In the genomic region with DNA sequence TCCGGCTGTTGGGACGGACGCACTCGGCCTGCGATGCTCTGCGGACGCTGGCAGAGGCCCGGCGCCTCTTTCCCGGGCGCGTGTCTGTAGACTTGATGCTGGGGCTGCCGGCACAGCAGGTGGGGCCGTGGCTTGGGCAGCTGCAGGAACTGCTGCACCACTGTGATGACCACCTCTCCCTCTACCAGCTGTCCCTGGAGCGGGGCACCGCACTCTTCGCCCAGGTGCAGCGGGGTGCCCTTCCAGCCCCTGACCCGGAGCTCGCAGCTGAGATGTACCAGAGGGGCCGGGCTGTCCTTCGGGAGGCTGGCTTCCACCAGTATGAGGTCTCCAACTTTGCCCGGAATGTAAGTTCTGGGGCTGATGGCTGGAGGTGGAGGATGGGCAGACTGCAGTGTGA, we compare ENCODE assay signal across 15 cellular contexts. TPM values are rescaled to one million over a fixed set of nuclear protein-coding genes. Genes with fewer than 3 reads are reported as not detected.
DNase-seq lines count a peak whose midpoint lies in the region; ATAC-seq and TF ChIP-seq lines count a peak whose summit lies in the region.
"Had no signal": no experiment of that assay in that cellular context is flagged by ENCODE, and none has a peak within 500 bp of the region (broad histone marks: within the 10 kb centered on the region; RNA-seq: fewer than 3 reads in every experiment).

No MANE protein-coding gene starts in this region.

- no peaks in the 10 kb centered on the region for H3K9me3 Mint-ChIP-seq in H9
- H3K9me3 Mint-ChIP-seq: activated naive CD4-positive, alpha-beta T cell treated with anti-CD3 and anti-CD28 coated beads, Interleukin-2, amount 10 ng/mL, durations not matched to agents 7 days and 5 days; central memory CD8-positive, alpha-beta T cell; type B pancreatic cell had no signal

- H3K14ac ChIP-seq in mesenchymal stem cell (ENCODE audit: low read length in 2 of 2) (no peak overlapping the region), H9 (ENCODE audit: insufficient read depth, low read length) (no peak overlapping the region)

- TF ChIP-seq EP300 in stomach (IDR thresholded peaks at IDR 0.05), result no peak

- no peak overlapping the region for H2BK20ac ChIP-seq in H9 (ENCODE audit: low read depth, low read length, poor library complexity, severe bottlenecking)

- no peak overlapping the region for H3K4me3 ChIP-seq in HCT116 (replicated peaks in 1 of 2; ENCODE audit: low read depth in 1 of 2, low read length in 2 of 2)
- no peak overlapping the region for H3K4me3 ChIP-seq in mesenchymal stem cell (ENCODE audit: insufficient read depth in 1 of 2, low read depth in 1 of 2, low read length in 2 of 2)
- no peak overlapping the region for H3K4me3 ChIP-seq in stomach
- H3K4me3 ChIP-seq: BLaER1 treated with 17β-estradiol and CSF1 and Interleukin-3, amounts not matched to agents 10 nM and 100 nM; GM12878 had no signal

- H3K23ac ChIP-seq in mesenchymal stem cell (ENCODE audit: low read length in 2 of 2) (no peak overlapping the region), H9 (ENCODE audit: insufficient read length, low read depth, low read length) (no peak overlapping the region)

- H4K8ac ChIP-seq in mesenchymal stem cell (ENCODE audit: low read length) (peak overlapping the region; percentile 19), H9 (replicated peaks; ENCODE audit: insufficient read length, low read depth, low read length) (no peak overlapping the region)

- no peak for TF ChIP-seq CTCF in HCT116 (IDR thresholded peaks at IDR 0.05 in 2 of 3, conservative IDR thresholded peaks at IDR 0.05 in 1 of 3; ENCODE audit: borderline replicate concordance in 1 of 3, insufficient read depth in 1 of 3, low read depth in 2 of 3, low read length in 2 of 3)
- no peak for TF ChIP-seq CTCF in stomach (IDR thresholded peaks at IDR 0.05)
- TF ChIP-seq CTCF in H9 (conservative IDR thresholded peaks at IDR 0.05), result no peak

- ATAC-seq in HCT116 (no peak), GM21447 (IDR thresholded peaks at IDR 0.05; ENCODE audit: unreplicated experiment) (no peak)

- TF ChIP-seq RAD21 in HCT116 (IDR thresholded peaks at IDR 0.05; ENCODE audit: low read depth), result no peak

- no peak overlapping the region for H2AFZ ChIP-seq in HCT116 (ENCODE audit: low read depth, low read length, poor library complexity, severe bottlenecking)
- no peak overlapping the region for H2AFZ ChIP-seq in mesenchymal stem cell (ENCODE audit: low read depth, low read length)
- no peak overlapping the region for H2AFZ ChIP-seq in H9 (ENCODE audit: low read length)

- H4K20me1 ChIP-seq in HCT116 (ENCODE audit: insufficient read depth) (no peaks in the 10 kb centered on the region), H9 (ENCODE audit: control insufficient read depth, insufficient read depth, insufficient read length) (no peaks in the 10 kb centered on the region)

- H3K79me1 ChIP-seq in mesenchymal stem cell (replicated peaks; ENCODE audit: low read length, poor library complexity, severe bottlenecking) (peaks cover 25% of the 10 kb centered on the region), H9 (ENCODE audit: insufficient read depth, low read depth, low read length, poor library complexity, severe bottlenecking) (no peaks in the 10 kb centered on the region)

- no TSS peak for BruUV-seq in HCT116 (replicated peaks; lab: Mats Ljungman, UMichigan)

- peak overlapping the region; percentile 47 for H2AK5ac ChIP-seq in mesenchymal stem cell (ENCODE audit: low read length, severe bottlenecking)
- no peak overlapping the region for H2AK5ac ChIP-seq in H9 (ENCODE audit: insufficient read length, low read length)

- DNase-seq in HCT116 (ENCODE audit: low read depth, low spot score), result no peak
- DNase-seq in mesenchymal stem cell, result no peak
- DNase-seq in stomach, result no peak
- no peak for DNase-seq in epidermal melanocyte (ENCODE audit: insufficient read length, low spot score)
- DNase-seq in H9, result no peak

- H2BK5ac ChIP-seq in mesenchymal stem cell (ENCODE audit: low read depth, low read length, poor library complexity, severe bottlenecking) (no peak overlapping the region), H9 (ENCODE audit: insufficient read length, low read length) (no peak overlapping the region)

- CTCF ChIA-PET in HCT116 (lab: Charles Lee), result interaction anchor here (0.7 to 2.5 kb wide), 8 partner anchors 19 to 213 kb away, joined by 3 to 16 read pairs (median 3); no protein-coding TSS in a partner anchor

- H2BK120ac ChIP-seq in mesenchymal stem cell (ENCODE audit: low read depth, low read length), result no peak overlapping the region
- no peak overlapping the region for H2BK120ac ChIP-seq in H9 (ENCODE audit: low read depth, low read length, poor library complexity, severe bottlenecking)

- no peaks in the 10 kb centered on the region for H3K9me3 ChIP-seq in HCT116 (ENCODE audit: control insufficient read depth in 1 of 2, insufficient read depth in 1 of 2, low read depth in 1 of 2, low read length in 2 of 2)
- no peaks in the 10 kb centered on the region for H3K9me3 ChIP-seq in mesenchymal stem cell (ENCODE audit: control insufficient read depth, low read length)
- H3K9me3 ChIP-seq in stomach, result no peaks in the 10 kb centered on the region
- H3K9me3 ChIP-seq in H9 (ENCODE audit: control insufficient read depth, low read depth, low read length), result no peaks in the 10 kb centered on the region
- H3K9me3 ChIP-seq: BLaER1 treated with 17β-estradiol and CSF1 and Interleukin-3, amounts not matched to agents 10 nM and 100 nM had no signal

- H3K4me2 ChIP-seq in HCT116 (ENCODE audit: low read length), result peak overlapping the region; percentile 74
- H3K4me2 ChIP-seq in mesenchymal stem cell (ENCODE audit: low read length, poor library complexity, severe bottlenecking), result no peak overlapping the region
- H3K4me2 ChIP-seq in H9 (ENCODE audit: insufficient read depth, insufficient read length, low read length), result no peak overlapping the region
- H3K4me2 ChIP-seq: BLaER1 treated with 17β-estradiol and CSF1 and Interleukin-3, amounts not matched to agents 10 nM and 100 nM had no signal

- TF ChIP-seq POLR2A in HCT116 (IDR thresholded peaks at IDR 0.05; ENCODE audit: borderline replicate concordance, extremely low read depth, insufficient read depth, insufficient read length) (no peak), stomach (IDR thresholded peaks at IDR 0.05) (no peak)

- peak overlapping the region; percentile 63 for H3K27ac ChIP-seq in HCT116 (ENCODE audit: low read depth, low read length)
- H3K27ac ChIP-seq in angular gyrus (ENCODE audit: low read depth, low read length), result peak overlapping the region; percentile 42
- H3K27ac ChIP-seq in mesenchymal stem cell (ENCODE audit: low read length, poor library complexity, severe bottlenecking), result no peak overlapping the region
- H3K27ac ChIP-seq in stomach, result peak overlapping the region in 4 of 5 donors; percentile 75 to 91 (median 80)
- no peak overlapping the region for H3K27ac ChIP-seq in H9 (ENCODE audit: insufficient read length, low read depth, low read length)

- H3K27me3 Mint-ChIP-seq in H9 (ENCODE audit: low read depth), result peaks cover 5% of the 10 kb centered on the region
- H3K27me3 Mint-ChIP-seq: activated CD8-positive, alpha-beta memory T cell treated with anti-CD3 and anti-CD28 coated beads, Interleukin-2, amount 10 ng/mL, durations not matched to agents 7 days and 5 days; central memory CD8-positive, alpha-beta T cell had no signal

- H3K18ac ChIP-seq in mesenchymal stem cell (ENCODE audit: low read depth in 1 of 2, low read length in 2 of 2), result peak overlapping the region in 1 of 2 experiments; percentile 26
- H3K18ac ChIP-seq in H9 (ENCODE audit: insufficient read length, low read depth, low read length), result no peak overlapping the region

- H2BK12ac ChIP-seq in mesenchymal stem cell (ENCODE audit: low read length in 2 of 2) (peak overlapping the region in 1 of 2 experiments; percentile 93), H9 (ENCODE audit: insufficient read length, low read depth, low read length) (no peak overlapping the region)

- no peak overlapping the region for H3K4me3 Mint-ChIP-seq in H9
- H3K4me3 Mint-ChIP-seq: activated CD8-positive, alpha-beta memory T cell treated with anti-CD3 and anti-CD28 coated beads, Interleukin-2, amount 10 ng/mL, durations not matched to agents 7 days and 5 days; activated naive CD4-positive, alpha-beta T cell treated with anti-CD3 and anti-CD28 coated beads, Interleukin-2, amount 10 ng/mL, durations not matched to agents 7 days and 5 days; central memory CD8-positive, alpha-beta T cell; type B pancreatic cell had no signal

- H3K27me3 ChIP-seq in HCT116 (ENCODE audit: insufficient read depth, low read length), result no peaks in the 10 kb centered on the region
- no peaks in the 10 kb centered on the region for H3K27me3 ChIP-seq in mesenchymal stem cell (ENCODE audit: control insufficient read depth in 1 of 2, insufficient read depth in 1 of 2, low read length in 2 of 2)
- H3K27me3 ChIP-seq in stomach, result no peaks in the 10 kb centered on the region
- H3K27me3 ChIP-seq in H9 (ENCODE audit: insufficient read depth, low read length), result no peaks in the 10 kb centered on the region
- H3K27me3 ChIP-seq: BLaER1 treated with 17β-estradiol and CSF1 and Interleukin-3, amounts not matched to agents 10 nM and 100 nM had no signal

- H3K56ac ChIP-seq in H9 (ENCODE audit: insufficient read length, low read depth, low read length), result no peak overlapping the region

- H3K27ac Mint-ChIP-seq in H9, result no peak overlapping the region; a peak in 1 of 7 replicates
- H3K27ac Mint-ChIP-seq: activated naive CD4-positive, alpha-beta T cell treated with anti-CD3 and anti-CD28 coated beads, Interleukin-2, amount 10 ng/mL, durations not matched to agents 7 days and 5 days had no signal

- peak overlapping the region; percentile 55; the same call in 1 of the 2 replicates for H3K9ac ChIP-seq in HCT116 (ENCODE audit: low read length)
- H3K9ac ChIP-seq in mesenchymal stem cell (ENCODE audit: low read length), result peak overlapping the region; percentile 62
- H3K9ac ChIP-seq in H9 (ENCODE audit: extremely low read depth, insufficient read length, low read length), result no peak overlapping the region

- H3K4me1 Mint-ChIP-seq in H9, result peaks cover 11 to 12% of the 10 kb centered on the region in 2 experiments

- H4K5ac ChIP-seq in H9 (ENCODE audit: insufficient read length, low read depth, low read length), result no peak overlapping the region

- H3K23me2 ChIP-seq in H9 (ENCODE audit: insufficient read length, low read depth, low read length, poor library complexity, severe bottlenecking), result no peaks in the 10 kb centered on the region

- H3K4me1 ChIP-seq in HCT116 (ENCODE audit: control insufficient read depth in 1 of 2, insufficient read depth in 2 of 2, low read length in 2 of 2) (peaks cover 21 to 44% of the 10 kb centered on the region in 2 experiments), mesenchymal stem cell (ENCODE audit: control insufficient read depth, insufficient read depth, low read depth, low read length) (peaks cover 12% of the 10 kb centered on the region), stomach (peaks cover 19 to 59% (median 41%) of the 10 kb centered on the region in 4 donors), H9 (ENCODE audit: insufficient read depth, low read length) (no peaks in the 10 kb centered on the region)

- peaks cover 2 to 37% (median 36%) of the 10 kb centered on the region in 3 experiments for H3K36me3 Mint-ChIP-seq in H9 (ENCODE audit: insufficient read depth in 1 of 3, low read depth in 3 of 3)

- RAD21 ChIA-PET in HCT116 (lab: Charles Lee; ENCODE audit: low non-redundant PET in 1 of 2, low total read pairs in 2 of 2, uncharacterized antibody in 2 of 2, unreplicated experiment in 2 of 2), result interaction anchor here in 1 of 2 experiments (1.1 kb wide), 1 partner anchor 69 kb away, joined by 3 read pairs; no protein-coding TSS in a partner anchor

- no peaks in the 10 kb centered on the region for H3K9me2 ChIP-seq in HCT116 (ENCODE audit: insufficient read depth)

- intact Hi-C loops in HCT116 (cut with micrococcal nuclease) (loop anchor here (1.0 to 2.0 kb wide), 8 partner anchors 53 to 469 kb away; partner anchors contain the start of gene SPATA20), stomach (cut with DNase I; ENCODE audit: low total_unique reads) (loop anchor here (10.0 kb wide), 1 partner anchor 53 kb away; the partner anchor contains the start of gene EPN3)

- H3T11ph ChIP-seq in H9 (ENCODE audit: low read length), result no peak overlapping the region

- POLR2A ChIA-PET in HCT116 (lab: Charles Lee), result interaction anchor here (1.1 to 1.3 kb wide), 2 partner anchors 60 to 85 kb away, joined by 3 to 5 read pairs; partner anchors contain the start of gene LRRC59

- H2BK15ac ChIP-seq in mesenchymal stem cell (ENCODE audit: low read depth, poor library complexity, severe bottlenecking) (no peak overlapping the region), H9 (ENCODE audit: low read depth, low read length) (no peak overlapping the region)

- H4K91ac ChIP-seq in mesenchymal stem cell (ENCODE audit: low read length) (peak overlapping the region; percentile 49), H9 (ENCODE audit: insufficient read length, low read depth, low read length) (no peak overlapping the region)

- H3K36me3 ChIP-seq in HCT116 (ENCODE audit: control insufficient read depth in 1 of 2, insufficient read depth in 2 of 2, low read length in 2 of 2) (peaks cover 24 to 41% of the 10 kb centered on the region in 2 experiments), mesenchymal stem cell (ENCODE audit: control insufficient read depth in 1 of 2, insufficient read depth in 2 of 2, low read depth in 1 of 2, low read length in 2 of 2) (peaks cover 38 to 43% of the 10 kb centered on the region in 2 experiments), stomach (peaks cover 25 to 47% (median 46%) of the 10 kb centered on the region in 4 donors)

- WGBS in mesenchymal stem cell, result 90% methylated on average over 23 of the region's 23 CpGs
- WGBS in stomach, 5 donors, result 60 to 86% (median 81%) methylated on average over 1 to 23 of the region's 23 CpGs
- no CpG with 5 or more reads among the region's 23 CpGs for WGBS in H9 (ENCODE audit: extremely low coverage, insufficient read length, low lambda C conversion rate)

- H3K79me2 ChIP-seq in HCT116 (ENCODE audit: insufficient read depth, low read length), result peaks cover 26% of the 10 kb centered on the region
- no peaks in the 10 kb centered on the region for H3K79me2 ChIP-seq in H9 (ENCODE audit: insufficient read depth, low read length)

- H3K4ac ChIP-seq in mesenchymal stem cell (ENCODE audit: low read depth in 1 of 2, low read length in 2 of 2), result no peak overlapping the region
- H3K4ac ChIP-seq in H9 (ENCODE audit: low read depth, low read length), result no peak overlapping the region

RNA-seq across cellular contexts. Expression of gene RSAD1, which starts 3.5 kb away (rescaled TPM):
- total RNA-seq in HCT116 (2021; ENCODE audit: unreplicated experiment) (82.7 TPM), stomach (10 to 100 TPM; 18.7 to 54.8 (median 22.0) TPM), H9 (2021) (27.9 and 29.6 TPM in 2 replicates)
- polyA plus RNA-seq in HCT116 (2012), result 50.4 and 56.4 TPM in 2 replicates
- polyA plus RNA-seq in mesenchymal stem cell (2013, experiment 1 of 2), result 9.6 TPM
- 9.3 TPM for polyA plus RNA-seq in mesenchymal stem cell (2013, experiment 2 of 2)
- 10 to 100 TPM; 23.9 to 29.4 (median 28.7) TPM for polyA plus RNA-seq in stomach

RNA-seq across cellular contexts. Expression of gene CHAD, which starts 13.4 kb away (rescaled TPM):
- total RNA-seq in HCT116 (2021; ENCODE audit: unreplicated experiment) (not detected), stomach (10 to 100 TPM in 2 of 5 donors, under 1 TPM in 2, not detected in 1; 0.45 to 12.0 (median 6.0) TPM), H9 (2021) (0.46 and 0.57 TPM in 2 replicates)
- 1.2 and 1.3 TPM in 2 replicates for polyA plus RNA-seq in HCT116 (2012)
- polyA plus RNA-seq in mesenchymal stem cell (2013, experiment 1 of 2), result not detected
- not detected for polyA plus RNA-seq in mesenchymal stem cell (2013, experiment 2 of 2)
- 1 to 10 TPM; 2.6 to 8.5 (median 4.9) TPM for polyA plus RNA-seq in stomach
- total RNA-seq: activated CD8-positive, alpha-beta memory T cell treated with anti-CD3 and anti-CD28 coated beads, Interleukin-2, amount 10 ng/mL, durations not matched to agents 7 days and 5 days; endothelial cell of umbilical vein; GM12878; HT1080 had no signal
- polyA plus RNA-seq: endothelial cell of umbilical vein had no signal

RNA-seq across cellular contexts. Expression of gene MYCBPAP, which starts 26.1 kb away (rescaled TPM):
- not detected for total RNA-seq in HCT116 (2021; ENCODE audit: unreplicated experiment)
- polyA plus RNA-seq in HCT116 (2012), result 0.45 TPM in 1 of 2 replicates, not detected in the other
- polyA plus RNA-seq in mesenchymal stem cell (2013, experiment 1 of 2), result 0.23 TPM
- polyA plus RNA-seq in mesenchymal stem cell (2013, experiment 2 of 2), result 0.03 TPM
- 1 to 10 TPM in 3 of 5 donors, not detected in 2; 1.1 to 2.7 (median 2.6) TPM for total RNA-seq in stomach
- polyA plus RNA-seq in stomach, result under 1 TPM in 2 of 3 donors, not detected in 1; 0.25 to 0.31 TPM
- total RNA-seq in H9 (2021), result 1.7 and 1.9 TPM in 2 replicates
- total RNA-seq: HT1080 had no signal

RNA-seq across cellular contexts. Expression of gene EPN3, which starts 50.4 kb away (rescaled TPM):
- total RNA-seq in HCT116 (2021; ENCODE audit: unreplicated experiment) (17.8 TPM), stomach (100 to 1,000 TPM in 2 of 5 donors, 10 to 100 TPM in 2, 1 to 10 TPM in 1; 6.4 to 117 (median 49.5) TPM), H9 (2021) (1.9 and 2.2 TPM in 2 replicates)
- 11.6 and 12.0 TPM in 2 replicates for polyA plus RNA-seq in HCT116 (2012)
- 0.01 TPM for polyA plus RNA-seq in mesenchymal stem cell (2013, experiment 1 of 2)
- polyA plus RNA-seq in mesenchymal stem cell (2013, experiment 2 of 2), result not detected
- polyA plus RNA-seq in stomach, result 10 to 100 TPM; 25.9 to 76.3 (median 40.6) TPM
- total RNA-seq: activated CD8-positive, alpha-beta memory T cell treated with anti-CD3 and anti-CD28 coated beads, Interleukin-2, amount 10 ng/mL, durations not matched to agents 7 days and 5 days; endothelial cell of umbilical vein; GM12878; HT1080 had no signal
- polyA plus RNA-seq: endothelial cell of umbilical vein had no signal

RNA-seq across cellular contexts. Expression of gene ACSF2, which starts 56.1 kb away (rescaled TPM):
- total RNA-seq in HCT116 (2021; ENCODE audit: unreplicated experiment) (52.4 TPM), stomach (100 to 1,000 TPM in 3 of 5 donors, 10 to 100 TPM in 2; 16.1 to 172 (median 103) TPM), H9 (2021) (12.2 TPM in 2 replicates)
- 34.4 and 40.5 TPM in 2 replicates for polyA plus RNA-seq in HCT116 (2012)
- 34.3 TPM for polyA plus RNA-seq in mesenchymal stem cell (2013, experiment 1 of 2)
- 31.7 TPM for polyA plus RNA-seq in mesenchymal stem cell (2013, experiment 2 of 2)
- 10 to 100 TPM; 44.7 to 86.8 (median 49.1) TPM for polyA plus RNA-seq in stomach

Comparison
In these comparisons a context has a peak if more than half of its experiments do, and no peak if none do; other contexts are left out.
1. H3K27ac ChIP-seq: peak in HCT116 (single experiment), angular gyrus (single experiment) and stomach (4 of 5); none in mesenchymal stem cell (single experiment) and H9 (single experiment).